8 cellular contexts compared by ENCODE assay signal in the genomic region with DNA sequence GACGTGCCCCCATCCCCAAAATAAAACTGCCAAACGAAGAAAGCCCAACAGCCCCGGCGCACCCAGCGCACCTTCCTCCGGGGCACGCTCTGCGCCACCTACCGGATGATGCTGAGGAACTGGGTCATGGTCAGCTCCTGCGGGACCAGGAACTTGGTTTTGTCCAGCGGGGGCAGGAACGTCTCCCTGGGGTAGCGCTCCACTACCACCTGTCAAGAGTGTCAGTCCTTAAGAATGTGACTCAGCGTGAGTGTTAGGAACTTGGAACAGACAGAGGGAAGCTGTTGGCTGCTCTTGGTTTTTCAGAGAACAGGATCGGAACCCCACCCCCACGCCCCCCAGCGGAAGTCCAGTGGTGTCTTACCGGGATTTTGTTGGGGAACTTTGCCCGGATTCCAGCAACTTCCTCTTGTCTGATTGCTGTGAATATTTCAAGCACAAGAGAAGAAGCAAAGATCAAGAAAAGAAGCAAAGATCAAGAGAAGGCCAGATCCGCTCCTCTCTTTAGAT. TPM values are rescaled to one million over a fixed set of nuclear protein-coding genes. Genes with fewer than 3 reads are reported as not detected.
A peak's percentile ranks its signal among the peaks of the same experiment; 100 is the strongest.
DNase-seq lines count a peak whose midpoint lies in the region; ATAC-seq and TF ChIP-seq lines count a peak whose summit lies in the region.

No MANE protein-coding gene starts in this region.

- H3K27ac ChIP-seq in upper lobe of left lung, result peak overlapping the region in 3 of 4 donors; percentile 34 to 49 (median 48)

- peak overlapping the region; percentile 40 for H3K4me3 Mint-ChIP-seq in activated naive CD8-positive, alpha-beta T cell

- H3K4me3 ChIP-seq in upper lobe of left lung, result peak overlapping the region in 3 of 4 donors; percentile 16 to 39 (median 29)

- no peaks in the 10 kb centered on the region for H3K9me3 ChIP-seq in upper lobe of left lung

- no peak for TF ChIP-seq EP300 in upper lobe of left lung (IDR thresholded peaks at IDR 0.05)

- intact Hi-C loops in Right ventricle myocardium superior (cut with DNase I), result loop anchor here (10.0 kb wide), 2 partner anchors 104 to 384 kb away; no protein-coding TSS in a partner anchor

- no peaks in the 10 kb centered on the region for H3K36me3 ChIP-seq in upper lobe of left lung

- no peak for TF ChIP-seq POLR2A in upper lobe of left lung (IDR thresholded peaks at IDR 0.05)

- peaks cover 5% of the 10 kb centered on the region for H3K4me1 Mint-ChIP-seq in activated naive CD8-positive, alpha-beta T cell (ENCODE audit: low read depth)

- no peaks in the 10 kb centered on the region for H3K36me3 Mint-ChIP-seq in activated naive CD8-positive, alpha-beta T cell

- peak; percentile 94 for DNase-seq in ACHN
- peak; percentile 68 for DNase-seq in SK-MEL-5 (ENCODE audit: low read depth, low spot score)
- peak; percentile 81 for DNase-seq in Right ventricle myocardium superior
- peak; percentile 46 for DNase-seq in pons (ENCODE audit: low spot score)
- peak; percentile 67 to 71 for DNase-seq in upper lobe of left lung

- peak; percentile 27 to 75 (median 56) for TF ChIP-seq CTCF in upper lobe of left lung (IDR thresholded peaks at IDR 0.05)

- no peak overlapping the region for H3K27ac Mint-ChIP-seq in activated naive CD8-positive, alpha-beta T cell

- in situ Hi-C loops in ACHN (cut with HindIII; ENCODE audit: low pct_ligation_motif_present, low pct_unique_long_range_greater_than_20kb, low sequenced_read_pairs), result no loop called here
- in situ Hi-C loops in SK-MEL-5 (cut with HindIII; ENCODE audit: low pct_unique_long_range_greater_than_20kb, low sequenced_read_pairs), result no loop called here

- 8 to 12% methylated on average over 16 to 20 of the region's 20 CpGs for WGBS in upper lobe of left lung, 2 donors

- ATAC-seq in GM19023 (IDR thresholded peaks at IDR 0.05; ENCODE audit: unreplicated experiment) (peak; percentile 73), HG03354 (IDR thresholded peaks at IDR 0.05; ENCODE audit: poor library complexity, severe bottlenecking, unreplicated experiment) (peak; percentile 89), Right ventricle myocardium superior (ENCODE audit: poor library complexity) (peak; percentile 91), upper lobe of left lung (ENCODE audit: low FRiP score in 2 of 2) (peak; percentile 82 to 91)

- H3K27me3 ChIP-seq in upper lobe of left lung, result no peaks in the 10 kb centered on the region

- H3K27me3 Mint-ChIP-seq in activated naive CD8-positive, alpha-beta T cell, result peaks cover 2% of the 10 kb centered on the region

- no peaks in the 10 kb centered on the region for H3K9me3 Mint-ChIP-seq in activated naive CD8-positive, alpha-beta T cell (ENCODE audit: low read depth)

- H3K4me1 ChIP-seq in upper lobe of left lung, result peaks cover 0 to 9% (median 7%) of the 10 kb centered on the region in 4 donors

RNA-seq across cellular contexts. Expression of a gene that starts 0.4 kb away (rescaled TPM):
- total RNA-seq in SK-MEL-5 (2014; rRNA removed; shearing (Covaris generic)), result 0.13 TPM in 1 of 2 replicates, not detected in the other
- 0.07 TPM in 1 of 2 replicates, not detected in the other for polyA plus RNA-seq in SK-MEL-5 (2015; cell fraction: cytosol; rRNA removed)
- polyA plus RNA-seq in SK-MEL-5 (2015; cell fraction: nucleus; rRNA removed), result not detected in 2 replicates
- total RNA-seq in Right ventricle myocardium superior (0.24 TPM), upper lobe of left lung (1 to 10 TPM in 5 of 6 donors, not detected in 1; 1.5 to 9.1 (median 5.6) TPM)

RNA-seq across cellular contexts. Expression of a gene that starts 40.9 kb away (rescaled TPM):
- not detected in 2 replicates for total RNA-seq in SK-MEL-5 (2014; rRNA removed; shearing (Covaris generic))
- polyA plus RNA-seq in SK-MEL-5 (2015; cell fraction: cytosol; rRNA removed), result not detected in 2 replicates
- polyA plus RNA-seq in SK-MEL-5 (2015; cell fraction: nucleus; rRNA removed), result not detected in 2 replicates
- total RNA-seq in Right ventricle myocardium superior, result not detected
- not detected for total RNA-seq in upper lobe of left lung

Comparison
In these comparisons a context has a peak if more than half of its experiments do, and no peak if none do; other contexts are left out.
1. Peak in every context shown above with its lines: DNase-seq, ATAC-seq, H3K4me3 ChIP-seq and H3K27ac ChIP-seq.